Comparison of ENCODE assay signal across 8 cellular contexts in genomic region chr19:39435499-39436349, GRCh38. TPM values are rescaled to one million over a fixed set of nuclear protein-coding genes. Genes with fewer than 3 reads are reported as not detected.
DNase-seq lines count a peak whose midpoint lies in the region; ATAC-seq, FAIRE-seq and TF ChIP-seq lines count a peak whose summit lies in the region.

Gene RPS16, minus strand, starts transcription at chr19:39435949. Its CDS starts 54 bp downstream, at chr19:39435895.

- H2BK20ac ChIP-seq in H1 (ENCODE audit: low read length) = no peak within 1 kb of the TSS

- peak; percentile 88 for ATAC-seq in GM21381 (IDR thresholded peaks at IDR 0.05; ENCODE audit: unreplicated experiment)

- peak within 1 kb of the TSS; percentile 96 for H4K91ac ChIP-seq in H1 (replicated peaks; ENCODE audit: insufficient read length, low read length)

- H2BK12ac ChIP-seq in H1 (ENCODE audit: low read depth, low read length) = peak within 1 kb of the TSS; percentile 7; the same call in 1 of the 2 replicates

- POLR2A ChIA-PET in H1 (lab: Charles Lee; ENCODE audit: partially characterized antibody) = interaction anchor here (0.5 to 47.8 kb wide), 35 partner anchors 11 to 398 kb away, joined by 3 to 1154 read pairs (median 7); partner anchors contain the start of genes DLL3, DYRK1B, EID2B and IFNL1

- H2AK5ac ChIP-seq in H1 (ENCODE audit: low read depth, low read length) (0 out of 2 replicates have a peak within 1 kb of the TSS, but pooled peaks have one; percentile 75), mesendoderm (ENCODE audit: low read length) (peak within 1 kb of the TSS; percentile 98)

- peak within 1 kb of the TSS; percentile 35; the same call in 1 of the 2 replicates for H4K8ac ChIP-seq in H1 (ENCODE audit: extremely low read depth, insufficient read depth, low read length)
- H4K8ac ChIP-seq in mesendoderm (ENCODE audit: low read depth, low read length) = no peak within 1 kb of the TSS

- DNase-seq in COR-L47 (lab: John Stamatoyannopoulos, UW) (peak; percentile 99), NT2/D1 (ENCODE audit: low read depth, low spot score) (peak; percentile 92), H1 (ENCODE audit: low read depth in 1 of 2, low spot score in 2 of 2) (peak; percentile 95 to 97), mesendoderm (peak; percentile 98)
- DNase-seq in activated CD8-positive, alpha-beta memory T cell treated with anti-CD3 and anti-CD28 coated beads for 48 hours (ENCODE audit: low read depth in 2 of 3, low spot score in 2 of 3) = peak; percentile 94 to 99 (median 99)
- DNase-seq in stimulated activated CD8-positive, alpha-beta memory T cell treated with anti-CD3 and anti-CD28 coated beads, Interleukin-12 subunit alpha, Interleukin-12 subunit beta, amount 100 ng/mL, for 4 hours (ENCODE audit: low read depth) = peak; percentile 99

- H3K4me2 ChIP-seq in H1 (ENCODE audit: insufficient read depth in 1 of 2, low read depth in 2 of 2, low read length in 2 of 2) = peak within 1 kb of the TSS; percentile 82 to 87
- H3K4me2 ChIP-seq in mesendoderm (ENCODE audit: low read length) = peak within 1 kb of the TSS; percentile 88

- H3K9ac ChIP-seq in HUES48 (ENCODE audit: low read depth, low read length) (peak within 1 kb of the TSS; percentile 98), NT2/D1 (ENCODE audit: insufficient read length, low read depth) (peak within 1 kb of the TSS; percentile 92), H1 (replicated peaks in 1 of 4; ENCODE audit: extremely low read depth in 1 of 4, low read depth in 3 of 4, low read length in 3 of 4) (peak within 1 kb of the TSS; percentile 90 to 97 (median 96)), mesendoderm (ENCODE audit: low read length) (peak within 1 kb of the TSS; percentile 99)

- peaks cover 2 to 18% of the 10 kb centered on the region in 2 experiments for H4K20me1 ChIP-seq in H1 (replicated peaks in 1 of 2; ENCODE audit: control insufficient read depth in 1 of 2, insufficient read depth in 2 of 2, low read length in 2 of 2)

- H3K4me3 ChIP-seq in HUES48 (ENCODE audit: low read depth, low read length) (peak within 1 kb of the TSS; percentile 98), NT2/D1 (ENCODE audit: insufficient read length, low read depth) (peak within 1 kb of the TSS; percentile 92), H1 (ENCODE audit: extremely low read depth in 1 of 4, insufficient read depth in 2 of 4, low read depth in 3 of 4, low read length in 4 of 4) (peak within 1 kb of the TSS; percentile 97 to 99 (median 98)), mesendoderm (ENCODE audit: low read length) (peak within 1 kb of the TSS; percentile 97)

- TF ChIP-seq CTCF in H1 (IDR thresholded peaks at IDR 0.05; ENCODE audit: control extremely low read depth in 1 of 3, insufficient read depth in 1 of 3, low read depth in 1 of 3, low read length in 3 of 3) = no peak

- H2BK120ac ChIP-seq in H1 (replicated peaks; ENCODE audit: low read depth, low read length) (no peak within 1 kb of the TSS), mesendoderm (ENCODE audit: low read depth, low read length) (peak within 1 kb of the TSS; percentile 7)

- peak; percentile 98 to 100 for TF ChIP-seq POLR2A in H1 (IDR thresholded peaks at IDR 0.05; ENCODE audit: control extremely low read depth in 1 of 2, low read depth in 2 of 2, low read length in 2 of 2)

- H3K18ac ChIP-seq in H1 (ENCODE audit: extremely low read depth, low read length) (peak within 1 kb of the TSS; percentile 99), mesendoderm (ENCODE audit: low read length) (peak within 1 kb of the TSS; percentile 78)

- no peak for FAIRE-seq in H1 (lab: Jason Lieb, UNC)

- H3K27me3 ChIP-seq in HUES48 (ENCODE audit: control insufficient read depth, insufficient read depth, low read length) = no peaks in the 10 kb centered on the region
- H3K27me3 ChIP-seq in NT2/D1 (ENCODE audit: insufficient read depth, insufficient read length) = no peaks in the 10 kb centered on the region
- H3K27me3 ChIP-seq in H1 (replicated peaks in 1 of 4; ENCODE audit: control insufficient read depth in 3 of 4, extremely low read depth in 1 of 4, insufficient read depth in 3 of 4, low read length in 3 of 4) = no peaks in the 10 kb centered on the region; a peak in 1 of 7 replicates
- H3K27me3 ChIP-seq in mesendoderm (ENCODE audit: insufficient read depth, low read length, poor library complexity) = no peaks in the 10 kb centered on the region

- H3K4ac ChIP-seq in H1 (replicated peaks; ENCODE audit: insufficient read length, low read depth, low read length) (peak within 1 kb of the TSS; percentile 40), mesendoderm (ENCODE audit: low read depth, low read length) (peak within 1 kb of the TSS; percentile 91)

- H2AFZ ChIP-seq in H1 (ENCODE audit: low read length) = no peak within 1 kb of the TSS

- TF ChIP-seq EP300 in H1 (IDR thresholded peaks at IDR 0.05; ENCODE audit: borderline replicate concordance in 1 of 2, low read depth in 2 of 2, low read length in 2 of 2) = no peak

- H4K5ac ChIP-seq in H1 (ENCODE audit: insufficient read length, low read depth, low read length) = peak within 1 kb of the TSS; percentile 97
- H4K5ac ChIP-seq in mesendoderm (ENCODE audit: low read length) = peak within 1 kb of the TSS; percentile 79

- CTCF ChIA-PET in H1 (lab: Charles Lee; ENCODE audit: partially characterized antibody) = interaction anchor here (0.5 to 1.6 kb wide), 13 partner anchors 9 to 74 kb away, joined by 3 to 11 read pairs (median 5); partner anchors contain the start of genes PLEKHG2 and SUPT5H

- H3K4me1 ChIP-seq in HUES48 (ENCODE audit: control insufficient read depth, insufficient read depth, low read length) = peaks cover 15% of the 10 kb centered on the region
- peaks cover 4% of the 10 kb centered on the region for H3K4me1 ChIP-seq in NT2/D1 (ENCODE audit: insufficient read depth, insufficient read length)
- peaks cover 0 to 10% (median 2%) of the 10 kb centered on the region in 4 experiments; a peak in 6 of 7 replicates for H3K4me1 ChIP-seq in H1 (replicated peaks in 1 of 4; ENCODE audit: control insufficient read depth in 3 of 4, insufficient read depth in 4 of 4, low read length in 3 of 4)
- peaks cover 11% of the 10 kb centered on the region for H3K4me1 ChIP-seq in mesendoderm (ENCODE audit: control insufficient read depth, low read depth, low read length)

- H3K56ac ChIP-seq in H1 (replicated peaks; ENCODE audit: insufficient read length, low read depth, low read length) (peak within 1 kb of the TSS; percentile 89), mesendoderm (ENCODE audit: low read length) (peak within 1 kb of the TSS; percentile 100)

- peak within 1 kb of the TSS; percentile 49 for H3K14ac ChIP-seq in H1 (ENCODE audit: insufficient read length)

- H3K36me3 ChIP-seq in HUES48 (ENCODE audit: control insufficient read depth, insufficient read depth, low read length) = peaks cover 34% of the 10 kb centered on the region
- peaks cover 37% of the 10 kb centered on the region for H3K36me3 ChIP-seq in NT2/D1 (ENCODE audit: insufficient read depth, insufficient read length, low read length)
- H3K36me3 ChIP-seq in H1 (ENCODE audit: control insufficient read depth in 2 of 4, insufficient read depth in 4 of 4, low read length in 3 of 4) = peaks cover 20 to 30% (median 23%) of the 10 kb centered on the region in 4 experiments
- H3K36me3 ChIP-seq in mesendoderm (ENCODE audit: control insufficient read depth, insufficient read depth, low read length) = peaks cover 21% of the 10 kb centered on the region

- H3K79me1 ChIP-seq in H1 (ENCODE audit: low read depth, low read length) (peaks cover 8% of the 10 kb centered on the region), mesendoderm (ENCODE audit: low read length) (peaks cover 16% of the 10 kb centered on the region)

- WGBS in H1 (ENCODE audit: extremely low coverage in 1 of 2, insufficient coverage in 1 of 2, insufficient read length in 1 of 2, insufficient replicate concordance in 2 of 2, low coverage in 1 of 2, low lambda C conversion rate in 2 of 2, missing lambda C conversion rate in 1 of 2), 2 experiments = 2% methylated on average over 56 of the region's 61 CpGs; no CpG with 5 or more reads in 1 of the 2 experiments
- WGBS in mesendoderm (ENCODE audit: extremely low coverage, insufficient coverage, low lambda C conversion rate) = no CpG with 5 or more reads among the region's 61 CpGs

- H3K23me2 ChIP-seq in H1 (ENCODE audit: low read depth, low read length) = peaks cover 8% of the 10 kb centered on the region

- H2BK15ac ChIP-seq in H1 (ENCODE audit: low read length) (no peak within 1 kb of the TSS), mesendoderm (replicated peaks; ENCODE audit: low read depth) (no peak within 1 kb of the TSS)

- H3K79me2 ChIP-seq in H1 (ENCODE audit: control insufficient read depth in 1 of 2, insufficient read depth in 2 of 2, low read length in 2 of 2) (peaks cover 7 to 20% of the 10 kb centered on the region in 2 experiments; a peak in 3 of 4 replicates), mesendoderm (ENCODE audit: control insufficient read depth, insufficient read depth, low read length) (peaks cover 25% of the 10 kb centered on the region)

- H3K27ac ChIP-seq in HUES48 (ENCODE audit: low read depth, low read length) (peak within 1 kb of the TSS; percentile 91), H1 (ENCODE audit: low read depth, low read length) (peak within 1 kb of the TSS; percentile 91), mesendoderm (ENCODE audit: low read depth, low read length) (peak within 1 kb of the TSS; percentile 88)

- no peak for TF ChIP-seq RAD21 in H1 (IDR thresholded peaks at IDR 0.05 in 1 of 2, conservative IDR thresholded peaks at IDR 0.05 in 1 of 2; ENCODE audit: low read depth in 2 of 2, low read length in 2 of 2)

- H3K23ac ChIP-seq in H1 (ENCODE audit: insufficient read length) = no peak within 1 kb of the TSS
- H3K23ac ChIP-seq in mesendoderm (ENCODE audit: low read length) = peak within 1 kb of the TSS; percentile 85

- H3K9me3 ChIP-seq in HUES48 (ENCODE audit: control insufficient read depth, insufficient read depth, low read length) (no peaks in the 10 kb centered on the region), NT2/D1 (ENCODE audit: insufficient read depth, low read length) (no peaks in the 10 kb centered on the region), H1 (ENCODE audit: insufficient read depth in 2 of 2, low read depth in 1 of 2, low read length in 1 of 2) (no peaks in the 10 kb centered on the region)

- H2BK5ac ChIP-seq in H1 (ENCODE audit: low read depth, low read length) = peak within 1 kb of the TSS; percentile 98
- peak within 1 kb of the TSS; percentile 92 for H2BK5ac ChIP-seq in mesendoderm (ENCODE audit: low read length)

TF ChIP-seq in H1, 55 proteins besides CTCF, POLR2A, EP300 and RAD21 (continues in another document):
- peak; percentile 100 for TF ChIP-seq POLR2AphosphoS5 (IDR thresholded peaks at IDR 0.05; ENCODE audit: low read depth, low read length)

RNA-seq across cellular contexts. Expression of gene RPS16, which starts in this region (rescaled TPM):
- 2,433 and 2,482 TPM in 2 replicates for total RNA-seq in H1 (2021; fragmentation: NEBNext Ultra II Directional; extraction: Animal tissue kit (Norgen Biotek cat#: 25700))
- 7,810 and 9,546 TPM in 2 replicates for polyA plus RNA-seq in H1 (2011; rRNA removed)
- polyA plus RNA-seq in H1 (2011; cell fraction: cytosol; rRNA removed) = 5,561 TPM
- 4,175 TPM for polyA plus RNA-seq in H1 (2011; cell fraction: nucleus; rRNA removed)
- 3,337 to 4,443 TPM (median 4,024 TPM) in 4 replicates for polyA plus RNA-seq in H1 (2012, experiment 1 of 2)
- polyA plus RNA-seq in H1 (2012, experiment 2 of 2) = 7,637 TPM
- 4,469 TPM for polyA plus RNA-seq in H1 (2013, experiment 1 of 2)
- polyA plus RNA-seq in H1 (2013, experiment 2 of 2) = 4,343 TPM
- polyA minus RNA-seq in H1 (2011; rRNA and poly(A)+ RNA removed) = 1,416 and 1,486 TPM in 2 replicates
- 1,670 TPM for polyA minus RNA-seq in H1 (2011; cell fraction: cytosol; rRNA and poly(A)+ RNA removed)
- polyA minus RNA-seq in H1 (2011; cell fraction: nucleus; rRNA and poly(A)+ RNA removed) = 1,057 TPM
- 4,239 TPM for polyA plus RNA-seq in mesendoderm (2013, experiment 1 of 2)
- 4,455 TPM for polyA plus RNA-seq in mesendoderm (2013, experiment 2 of 2)

Comparison
In these comparisons a context has a peak if more than half of its experiments do, and no peak if none do; other contexts are left out.
1. Peak in every context shown above with its lines: DNase-seq, ATAC-seq, H3K4me3 ChIP-seq and H3K27ac ChIP-seq.